In genomic region chr7:106329971-106330733, GRCh38 we compare ENCODE assay signal across 11 cellular contexts. TPM values are rescaled to one million over a fixed set of nuclear protein-coding genes. Genes with fewer than 3 reads are reported as not detected.
DNase-seq lines count a peak whose midpoint lies in the region; ATAC-seq and TF ChIP-seq lines count a peak whose summit lies in the region.
"Had no signal": no experiment of that assay in that cellular context is flagged by ENCODE, and none has a peak within 500 bp of the region (broad histone marks: within the 10 kb centered on the region; RNA-seq: fewer than 3 reads in every experiment).

No MANE protein-coding gene starts in this region.

- H3K27ac ChIP-seq in aorta (ENCODE audit: low read depth in 1 of 2, low read length in 2 of 2), result peak overlapping the region; percentile 36 to 49
- H3K27ac ChIP-seq: hepatocyte had no signal

- peak overlapping the region; percentile 87 for H3K27ac Mint-ChIP-seq in activated T-helper 17 cell treated with anti-CD3 and anti-CD28 coated beads, Interleukin-2, amount 50 U/mL, for 72 hours
- H3K27ac Mint-ChIP-seq in Caco-2 (ENCODE audit: unreplicated experiment), result no peak overlapping the region

- no TSS peak for BruUV-seq in Caco-2 (replicated peaks; lab: Mats Ljungman, UMichigan)

- H3K36me3 ChIP-seq in aorta (ENCODE audit: control insufficient read depth in 1 of 2, insufficient read depth in 2 of 2, low read length in 1 of 2) (no peaks in the 10 kb centered on the region), Caco-2 (ENCODE audit: control insufficient read depth, insufficient read depth, low read length) (no peaks in the 10 kb centered on the region)

- H3K4me3 Mint-ChIP-seq in activated T-helper 17 cell treated with anti-CD3 and anti-CD28 coated beads, Interleukin-2, amount 50 U/mL, for 72 hours, result peak overlapping the region; percentile 64
- H3K4me3 Mint-ChIP-seq in Caco-2 (ENCODE audit: unreplicated experiment), result no peak overlapping the region
- H3K4me3 Mint-ChIP-seq: central memory CD8-positive, alpha-beta T cell had no signal

- H3K36me3 Mint-ChIP-seq in activated T-helper 17 cell treated with anti-CD3 and anti-CD28 coated beads, Interleukin-2, amount 50 U/mL, for 72 hours (ENCODE audit: low read depth), result no peaks in the 10 kb centered on the region
- H3K36me3 Mint-ChIP-seq in Caco-2 (ENCODE audit: insufficient read depth, unreplicated experiment), result no peaks in the 10 kb centered on the region

- peak; percentile 15 for DNase-seq in stimulated activated CD4-positive, alpha-beta T cell treated with anti-CD3 and anti-CD28 coated beads, Interleukin-15, amount 100 ng/mL, for 24 hours
- DNase-seq in stimulated activated CD4-positive, alpha-beta T cell treated with anti-CD3 and anti-CD28 coated beads, Interleukin-4, amount 100 ng/mL, for 24 hours, result no peak
- DNase-seq in fibroblast of villous mesenchyme (ENCODE audit: low read depth), result peak; percentile 69
- peak in 1 of 2 donors; percentile 50 for DNase-seq in aorta
- no peak for DNase-seq in NCI-H1694 (lab: John Stamatoyannopoulos, UW)
- DNase-seq in ureter (ENCODE audit: low spot score), result no peak
- DNase-seq in Caco-2, result no peak
- DNase-seq: COR-L47 had no signal

- CTCF ChIA-PET in Caco-2 (lab: Charles Lee), result no interaction called here

- POLR2A ChIA-PET in Caco-2 (lab: Charles Lee), result no interaction called here

- intact Hi-C loops in aorta (cut with DNase I), result loop anchor here in 1 of 2 donors (5.0 kb wide), 1 partner anchor 43 kb away; no protein-coding TSS in a partner anchor
- intact Hi-C loops in Caco-2 (cut with micrococcal nuclease; ENCODE audit: unreplicated experiment), result no loop called here

- H3K27me3 Mint-ChIP-seq in activated T-helper 17 cell treated with anti-CD3 and anti-CD28 coated beads, Interleukin-2, amount 50 U/mL, for 72 hours, result no peaks in the 10 kb centered on the region
- H3K27me3 Mint-ChIP-seq in Caco-2 (ENCODE audit: insufficient read depth, unreplicated experiment), result peaks cover 4% of the 10 kb centered on the region

- H3K4me3 ChIP-seq in fibroblast of villous mesenchyme (ENCODE audit: low read depth, low read length), result no peak overlapping the region
- no peak overlapping the region for H3K4me3 ChIP-seq in aorta (ENCODE audit: low read length in 2 of 2)
- H3K4me3 ChIP-seq in Caco-2 (ENCODE audit: low read depth, low read length), result no peak overlapping the region
- H3K4me3 ChIP-seq: hepatocyte had no signal

- H3K27me3 ChIP-seq in aorta (ENCODE audit: control insufficient read depth in 1 of 2, insufficient read depth in 2 of 2, low read length in 1 of 2) (no peaks in the 10 kb centered on the region), Caco-2 (replicated peaks; ENCODE audit: control insufficient read depth, insufficient read depth, low read length) (no peaks in the 10 kb centered on the region)
- H3K27me3 ChIP-seq: hepatocyte had no signal

- H3K4me1 Mint-ChIP-seq in activated T-helper 17 cell treated with anti-CD3 and anti-CD28 coated beads, Interleukin-2, amount 50 U/mL, for 72 hours, result peaks cover 11% of the 10 kb centered on the region
- no peaks in the 10 kb centered on the region for H3K4me1 Mint-ChIP-seq in Caco-2 (ENCODE audit: low read depth, unreplicated experiment)

- H3K9me3 Mint-ChIP-seq in activated T-helper 17 cell treated with anti-CD3 and anti-CD28 coated beads, Interleukin-2, amount 50 U/mL, for 72 hours, result no peaks in the 10 kb centered on the region
- H3K9me3 Mint-ChIP-seq in Caco-2 (ENCODE audit: unreplicated experiment), result no peaks in the 10 kb centered on the region
- H3K9me3 Mint-ChIP-seq: central memory CD8-positive, alpha-beta T cell had no signal

- H3K4me1 ChIP-seq in aorta (ENCODE audit: control insufficient read depth in 1 of 2, insufficient read depth in 2 of 2, low read length in 2 of 2) (peaks cover 3 to 22% of the 10 kb centered on the region in 2 donors), Caco-2 (no peaks in the 10 kb centered on the region)

- no peaks in the 10 kb centered on the region for H3K9me3 ChIP-seq in aorta (ENCODE audit: control insufficient read depth, low read length)
- H3K9me3 ChIP-seq in Caco-2, result no peaks in the 10 kb centered on the region

- peak; percentile 92 for ATAC-seq in activated T-helper 17 cell treated with anti-CD3 and anti-CD28 coated beads, Interleukin-2, amount 50 U/mL, for 72 hours (replicated peaks)
- ATAC-seq in aorta (ENCODE audit: low FRiP score), result peak; percentile 80

- TF ChIP-seq CTCF in fibroblast of villous mesenchyme (IDR thresholded peaks at IDR 0.05; ENCODE audit: insufficient read depth, low read depth, low read length) (no peak), Caco-2 (IDR thresholded peaks at IDR 0.05; ENCODE audit: insufficient read depth in 1 of 2, low read depth in 1 of 2, low read length in 1 of 2, severe bottlenecking in 1 of 2, unreplicated experiment in 1 of 2) (no peak)

RNA-seq across cellular contexts. Expression of gene NAMPT, which starts 45.4 kb away (rescaled TPM):
- total RNA-seq in activated T-helper 17 cell treated with anti-CD3 and anti-CD28 coated beads, Interleukin-2, amount 50 U/mL, for 72 hours, result 100 to 1,000 TPM; 296 to 469 TPM
- total RNA-seq in fibroblast of villous mesenchyme, result 160 and 180 TPM in 2 replicates
- total RNA-seq in aorta, result 100 to 1,000 TPM; 237 to 534 TPM
- polyA plus RNA-seq in aorta, result 10 to 100 TPM; 36.2 to 46.7 TPM
- 190 TPM for total RNA-seq in ureter
- total RNA-seq in Caco-2 (2022), result 75.5 and 79.1 TPM in 2 replicates

Comparison
In these comparisons a context has a peak if more than half of its experiments do, and no peak if none do; other contexts are left out.
1. DNase-seq: peak in stimulated activated CD4-positive, alpha-beta T cell treated with anti-CD3 and anti-CD28 coated beads, Interleukin-15, amount 100 ng/mL, for 24 hours (single experiment) and fibroblast of villous mesenchyme (single experiment); none in stimulated activated CD4-positive, alpha-beta T cell treated with anti-CD3 and anti-CD28 coated beads, Interleukin-4, amount 100 ng/mL, for 24 hours (single experiment), NCI-H1694 (single experiment), ureter (single experiment) and Caco-2 (0 of 2).